Comparison of ENCODE assay signal across 1 cellular context in the genomic region with DNA sequence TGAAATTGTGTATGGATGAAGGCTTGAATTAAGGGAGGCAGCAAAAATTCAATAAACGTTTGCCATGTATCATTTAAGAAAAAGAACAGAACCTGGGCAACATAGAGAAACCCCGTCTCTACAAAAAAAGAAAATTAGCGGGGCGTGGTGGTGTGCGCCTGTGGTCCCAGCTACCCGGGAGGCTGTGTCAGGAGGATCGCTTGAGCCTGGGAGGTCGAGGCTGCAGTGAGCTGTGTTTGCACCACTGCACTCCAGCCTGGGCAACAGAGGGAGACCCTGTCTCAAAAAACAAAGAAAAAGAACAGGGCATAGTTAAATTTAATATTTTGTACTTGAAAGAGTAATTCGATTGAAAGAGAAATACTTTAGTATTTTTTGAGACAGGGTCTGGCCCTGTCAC.
TF ChIP-seq lines count a peak whose summit lies in the region.

No MANE protein-coding gene starts in this region.

TF ChIP-seq in endothelial cell of umbilical vein, 7 proteins besides CTCF, POLR2A, EP300 and RAD21:
- TF ChIP-seq POLR2AphosphoS5 (IDR thresholded peaks at IDR 0.05; ENCODE audit: insufficient read depth, low read depth, low read length): no peak
- TF ChIP-seq, protein P1, sequence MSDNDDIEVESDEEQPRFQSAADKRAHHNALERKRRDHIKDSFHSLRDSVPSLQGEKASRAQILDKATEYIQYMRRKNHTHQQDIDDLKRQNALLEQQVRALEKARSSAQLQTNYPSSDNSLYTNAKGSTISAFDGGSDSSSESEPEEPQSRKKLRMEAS (IDR thresholded peaks at IDR 0.05; ENCODE audit: insufficient read depth, insufficient read length): no peak
- no peak for TF ChIP-seq FOS (IDR thresholded peaks at IDR 0.05; ENCODE audit: borderline replicate concordance, insufficient read depth, low read length)
- TF ChIP-seq GATA2 (IDR thresholded peaks at IDR 0.05; ENCODE audit: insufficient read depth, insufficient read length, low read depth, low read length): no peak
- no peak for TF ChIP-seq MYC (IDR thresholded peaks at IDR 0.05; ENCODE audit: low read depth, low read length)
- no peak for TF ChIP-seq JUN (IDR thresholded peaks at IDR 0.05; ENCODE audit: borderline replicate concordance, insufficient read depth, insufficient read length, low read depth)
- TF ChIP-seq EZH2 (IDR thresholded peaks at IDR 0.05; ENCODE audit: borderline replicate concordance, low read depth, low read length, severe bottlenecking): no peak
